Comparison of ENCODE assay signal across 1 cellular context in the genomic region with DNA sequence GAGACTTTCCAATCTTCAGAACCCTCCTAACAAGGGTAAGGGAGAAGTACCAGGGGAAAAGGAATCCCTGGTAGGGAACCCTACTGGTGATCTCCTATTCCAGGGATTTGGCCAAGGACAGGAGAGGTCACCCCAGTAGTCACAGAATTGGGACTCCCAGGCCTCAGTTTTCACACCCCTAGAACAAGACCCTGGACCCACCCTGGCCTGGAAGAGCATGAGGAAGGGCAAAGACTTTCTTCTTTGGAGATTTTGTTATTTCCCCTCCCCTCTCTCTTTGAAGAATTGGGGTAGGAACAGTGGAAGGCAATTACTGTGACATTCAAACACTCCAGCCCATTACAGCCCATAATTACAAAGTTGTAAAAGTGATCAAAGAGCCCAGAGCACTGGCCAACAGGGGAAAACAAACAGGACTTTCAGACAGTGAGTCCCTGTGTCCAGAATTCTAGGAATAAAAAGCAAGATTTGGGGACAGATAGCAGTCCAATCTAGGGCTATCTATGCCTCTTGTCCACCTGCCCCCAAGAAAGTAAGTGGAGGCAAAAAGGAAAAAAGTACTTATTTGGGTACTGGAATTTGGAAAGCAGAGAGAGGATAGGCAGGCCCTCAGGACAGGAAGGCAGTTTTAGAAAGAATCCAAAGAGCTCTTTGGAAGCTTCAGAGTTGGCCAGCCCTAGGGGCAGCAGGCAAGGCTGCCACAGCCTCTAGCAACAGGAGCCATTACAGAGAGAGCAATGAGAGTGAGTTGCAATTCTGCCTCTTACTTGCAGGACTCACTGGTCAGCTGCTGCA.
TF ChIP-seq lines count a peak whose summit lies in the region.

No MANE protein-coding gene starts in this region.

TF ChIP-seq in HCT116, 20 proteins besides CTCF, POLR2A, EP300 and RAD21 (continued from another document):
- TF ChIP-seq, protein P1, sequence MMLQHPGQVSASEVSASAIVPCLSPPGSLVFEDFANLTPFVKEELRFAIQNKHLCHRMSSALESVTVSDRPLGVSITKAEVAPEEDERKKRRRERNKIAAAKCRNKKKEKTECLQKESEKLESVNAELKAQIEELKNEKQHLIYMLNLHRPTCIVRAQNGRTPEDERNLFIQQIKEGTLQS (IDR thresholded peaks at IDR 0.05): no peak
- no peak for TF ChIP-seq POLR2AphosphoS5 (IDR thresholded peaks at IDR 0.05; ENCODE audit: low read depth, low read length)
- TF ChIP-seq FOSL1 (IDR thresholded peaks at IDR 0.05; ENCODE audit: low read depth): no peak
- TF ChIP-seq EGR1 (IDR thresholded peaks at IDR 0.05; ENCODE audit: low read depth): no peak
- TF ChIP-seq TCF7L2 (IDR thresholded peaks at IDR 0.05; ENCODE audit: borderline replicate concordance, extremely low read depth, insufficient read depth, insufficient read length): no peak
- no peak for TF ChIP-seq JUND (IDR thresholded peaks at IDR 0.05)
- TF ChIP-seq CBX3 (IDR thresholded peaks at IDR 0.05; ENCODE audit: low read depth): no peak
- TF ChIP-seq, protein P2, sequence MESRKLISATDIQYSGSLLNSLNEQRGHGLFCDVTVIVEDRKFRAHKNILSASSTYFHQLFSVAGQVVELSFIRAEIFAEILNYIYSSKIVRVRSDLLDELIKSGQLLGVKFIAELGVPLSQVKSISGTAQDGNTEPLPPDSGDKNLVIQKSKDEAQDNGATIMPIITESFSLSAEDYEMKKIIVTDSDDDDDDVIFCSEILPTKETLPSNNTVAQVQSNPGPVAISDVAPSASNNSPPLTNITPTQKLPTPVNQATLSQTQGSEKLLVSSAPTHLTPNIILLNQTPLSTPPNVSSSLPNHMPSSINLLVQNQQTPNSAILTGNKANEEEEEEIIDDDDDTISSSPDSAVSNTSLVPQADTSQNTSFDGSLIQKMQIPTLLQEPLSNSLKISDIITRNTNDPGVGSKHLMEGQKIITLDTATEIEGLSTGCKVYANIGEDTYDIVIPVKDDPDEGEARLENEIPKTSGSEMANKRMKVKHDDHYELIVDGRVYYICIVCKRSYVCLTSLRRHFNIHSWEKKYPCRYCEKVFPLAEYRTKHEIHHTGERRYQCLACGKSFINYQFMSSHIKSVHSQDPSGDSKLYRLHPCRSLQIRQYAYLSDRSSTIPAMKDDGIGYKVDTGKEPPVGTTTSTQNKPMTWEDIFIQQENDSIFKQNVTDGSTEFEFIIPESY (IDR thresholded peaks at IDR 0.05; ENCODE audit: extremely low read depth, insufficient replicate concordance, low read length): no peak
- no peak for TF ChIP-seq ZFX (IDR thresholded peaks at IDR 0.05)
- TF ChIP-seq SIN3A (IDR thresholded peaks at IDR 0.05; ENCODE audit: low read depth): no peak
TF ChIP-seq in HCT116: peak in this region for 0.
